8 cellular contexts compared by ENCODE assay signal in the genomic region with DNA sequence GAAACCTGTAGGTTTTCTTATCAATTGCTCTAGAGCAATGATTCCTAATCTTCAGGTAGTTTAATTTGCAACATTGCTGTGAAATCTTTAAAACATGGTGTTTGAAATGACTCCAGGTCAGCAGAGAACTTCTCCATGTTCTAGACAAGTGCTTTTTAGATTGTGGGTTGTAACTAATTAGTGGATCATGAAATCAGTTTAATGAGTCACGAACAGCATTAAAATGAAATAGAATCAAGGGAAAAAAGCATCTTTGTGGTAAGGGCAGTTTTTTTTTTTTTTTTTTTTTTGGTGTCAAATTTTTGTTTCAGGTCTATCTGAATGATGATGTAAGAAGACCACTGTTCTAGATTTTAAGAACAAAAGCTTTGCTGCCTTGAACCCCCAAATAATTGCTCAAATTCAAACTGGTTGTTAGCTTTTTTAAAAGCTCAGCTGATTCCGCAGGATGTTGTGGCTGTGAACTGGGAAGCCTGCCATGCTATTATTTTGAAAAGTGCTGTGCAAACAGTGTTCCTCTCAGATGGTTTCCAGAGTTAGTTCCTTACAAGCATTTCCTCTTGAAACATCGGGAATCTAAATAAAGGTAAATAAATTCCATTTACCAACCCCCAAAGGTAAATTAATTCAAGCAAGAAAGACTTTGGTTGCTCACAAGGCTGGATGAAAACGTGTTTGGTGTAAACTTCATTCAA. TPM values are rescaled to one million over a fixed set of nuclear protein-coding genes. Genes with fewer than 3 reads are reported as not detected.
A peak's percentile ranks its signal among the peaks of the same experiment; 100 is the strongest.
DNase-seq lines count a peak whose midpoint lies in the region; ATAC-seq and TF ChIP-seq lines count a peak whose summit lies in the region.

No MANE protein-coding gene starts in this region.

- H3K36me3 ChIP-seq in vagina (no peaks in the 10 kb centered on the region), GM23338 (ENCODE audit: insufficient read depth) (no peaks in the 10 kb centered on the region)

- no peak for TF ChIP-seq POLR2A in vagina (IDR thresholded peaks at IDR 0.05)

- no peaks in the 10 kb centered on the region for H3K27me3 Mint-ChIP-seq in chondrocyte (ENCODE audit: low read depth)
- H3K27me3 Mint-ChIP-seq in GM23338 (ENCODE audit: insufficient read depth, low read depth, poor library complexity) = peaks cover 16% of the 10 kb centered on the region

- H3K4me1 ChIP-seq in vagina (peaks cover 34% of the 10 kb centered on the region), GM23338 (ENCODE audit: insufficient read depth) (peaks cover 4% of the 10 kb centered on the region; the same call in 1 of the 2 replicates)

- H3K36me3 Mint-ChIP-seq in chondrocyte (ENCODE audit: low read depth) (peaks cover 5% of the 10 kb centered on the region), GM23338 (ENCODE audit: low read depth) (no peaks in the 10 kb centered on the region)

- TF ChIP-seq CTCF in chondrocyte (IDR thresholded peaks at IDR 0.05) (no peak), vagina (IDR thresholded peaks at IDR 0.05) (no peak), GM23338 (conservative IDR thresholded peaks at IDR 0.05; ENCODE audit: low read depth in 2 of 2) (no peak)

- H2AFZ ChIP-seq in GM23338 = no peak overlapping the region

- peaks cover 14% of the 10 kb centered on the region for H3K9me3 Mint-ChIP-seq in chondrocyte (ENCODE audit: low read depth)
- peaks cover 15% of the 10 kb centered on the region; the same call in 2 of the 3 replicates for H3K9me3 Mint-ChIP-seq in GM23338

- H3K27me3 ChIP-seq in vagina (no peaks in the 10 kb centered on the region), GM23338 (ENCODE audit: insufficient read depth) (peaks cover 8% of the 10 kb centered on the region; the same call in 1 of the 2 replicates)

- no peaks in the 10 kb centered on the region for H4K20me1 ChIP-seq in GM23338 (replicated peaks; ENCODE audit: insufficient read depth)

- H3K9me3 ChIP-seq in vagina = no peaks in the 10 kb centered on the region

- no peak for ATAC-seq in GM23338

- H3K4me3 ChIP-seq in vagina (peak overlapping the region; percentile 3 to 26), GM23338 (no peak overlapping the region)

- H3F3A ChIP-seq in GM23338 (replicated peaks; ENCODE audit: low read depth) = no peaks in the 10 kb centered on the region

- peaks cover 52% of the 10 kb centered on the region for H3K4me1 Mint-ChIP-seq in chondrocyte (ENCODE audit: low read depth)
- H3K4me1 Mint-ChIP-seq in GM23338 = peaks cover 17% of the 10 kb centered on the region

- H3K4me3 Mint-ChIP-seq in chondrocyte (ENCODE audit: unreplicated experiment) (peak overlapping the region; percentile 63), GM23338 (no peak overlapping the region)

- H3K27ac Mint-ChIP-seq in chondrocyte (ENCODE audit: unreplicated experiment) (peak overlapping the region; percentile 97), GM23338 (no peak overlapping the region)

- H3K27ac ChIP-seq in vagina (peak overlapping the region; percentile 92), GM23338 (ENCODE audit: low read depth) (no peak overlapping the region)

- intact Hi-C loops in vagina (cut with DNase I) = loop anchor here (5.0 kb wide), 1 partner anchor 62 kb away; no protein-coding TSS in a partner anchor

- H3K9me2 ChIP-seq in GM23338 (ENCODE audit: insufficient read depth) = no peaks in the 10 kb centered on the region

- peak; percentile 48 for DNase-seq in AG20443 (ENCODE audit: low spot score)
- DNase-seq in NCI-H146 (lab: John Stamatoyannopoulos, UW) = peak; percentile 69
- DNase-seq in chondrocyte (ENCODE audit: low spot score) = no peak
- DNase-seq in lung microvascular endothelial cell (ENCODE audit: low read depth in 2 of 2) = peak; percentile 78 to 89
- DNase-seq in vagina (ENCODE audit: extremely low spot score in 2 of 2) = no peak
- DNase-seq in GM23338 (ENCODE audit: low spot score) = no peak
- DNase-seq in SKM-1 (lab: John Stamatoyannopoulos, UW; ENCODE audit: unreplicated experiment) = no peak
- no peak for DNase-seq in DMS114 treated with DMSO at 0.1 percent for 48 hours (lab: John Stamatoyannopoulos, UW; ENCODE audit: unreplicated experiment)

- no peak overlapping the region for H3K4me2 ChIP-seq in GM23338

- no peaks in the 10 kb centered on the region for H3K79me2 ChIP-seq in GM23338 (replicated peaks; ENCODE audit: insufficient read depth)

TF ChIP-seq in GM23338, 12 proteins besides CTCF, POLR2A, EP300 and RAD21 (continues in another document):
- no peak for TF ChIP-seq ZNF331 (CRISPR knock-in tag; IDR thresholded peaks at IDR 0.05; ENCODE audit: low read depth)
- TF ChIP-seq STAT1 (IDR thresholded peaks at IDR 0.05; ENCODE audit: unreplicated experiment) = no peak
- TF ChIP-seq EZH2 (IDR thresholded peaks at IDR 0.05; ENCODE audit: low read depth, unreplicated experiment) = no peak
- no peak for TF ChIP-seq ZNF114 (CRISPR knock-in tag; IDR thresholded peaks at IDR 0.05)
- TF ChIP-seq NANOG (IDR thresholded peaks at IDR 0.05; ENCODE audit: borderline replicate concordance) = no peak
- TF ChIP-seq, protein P1, sequence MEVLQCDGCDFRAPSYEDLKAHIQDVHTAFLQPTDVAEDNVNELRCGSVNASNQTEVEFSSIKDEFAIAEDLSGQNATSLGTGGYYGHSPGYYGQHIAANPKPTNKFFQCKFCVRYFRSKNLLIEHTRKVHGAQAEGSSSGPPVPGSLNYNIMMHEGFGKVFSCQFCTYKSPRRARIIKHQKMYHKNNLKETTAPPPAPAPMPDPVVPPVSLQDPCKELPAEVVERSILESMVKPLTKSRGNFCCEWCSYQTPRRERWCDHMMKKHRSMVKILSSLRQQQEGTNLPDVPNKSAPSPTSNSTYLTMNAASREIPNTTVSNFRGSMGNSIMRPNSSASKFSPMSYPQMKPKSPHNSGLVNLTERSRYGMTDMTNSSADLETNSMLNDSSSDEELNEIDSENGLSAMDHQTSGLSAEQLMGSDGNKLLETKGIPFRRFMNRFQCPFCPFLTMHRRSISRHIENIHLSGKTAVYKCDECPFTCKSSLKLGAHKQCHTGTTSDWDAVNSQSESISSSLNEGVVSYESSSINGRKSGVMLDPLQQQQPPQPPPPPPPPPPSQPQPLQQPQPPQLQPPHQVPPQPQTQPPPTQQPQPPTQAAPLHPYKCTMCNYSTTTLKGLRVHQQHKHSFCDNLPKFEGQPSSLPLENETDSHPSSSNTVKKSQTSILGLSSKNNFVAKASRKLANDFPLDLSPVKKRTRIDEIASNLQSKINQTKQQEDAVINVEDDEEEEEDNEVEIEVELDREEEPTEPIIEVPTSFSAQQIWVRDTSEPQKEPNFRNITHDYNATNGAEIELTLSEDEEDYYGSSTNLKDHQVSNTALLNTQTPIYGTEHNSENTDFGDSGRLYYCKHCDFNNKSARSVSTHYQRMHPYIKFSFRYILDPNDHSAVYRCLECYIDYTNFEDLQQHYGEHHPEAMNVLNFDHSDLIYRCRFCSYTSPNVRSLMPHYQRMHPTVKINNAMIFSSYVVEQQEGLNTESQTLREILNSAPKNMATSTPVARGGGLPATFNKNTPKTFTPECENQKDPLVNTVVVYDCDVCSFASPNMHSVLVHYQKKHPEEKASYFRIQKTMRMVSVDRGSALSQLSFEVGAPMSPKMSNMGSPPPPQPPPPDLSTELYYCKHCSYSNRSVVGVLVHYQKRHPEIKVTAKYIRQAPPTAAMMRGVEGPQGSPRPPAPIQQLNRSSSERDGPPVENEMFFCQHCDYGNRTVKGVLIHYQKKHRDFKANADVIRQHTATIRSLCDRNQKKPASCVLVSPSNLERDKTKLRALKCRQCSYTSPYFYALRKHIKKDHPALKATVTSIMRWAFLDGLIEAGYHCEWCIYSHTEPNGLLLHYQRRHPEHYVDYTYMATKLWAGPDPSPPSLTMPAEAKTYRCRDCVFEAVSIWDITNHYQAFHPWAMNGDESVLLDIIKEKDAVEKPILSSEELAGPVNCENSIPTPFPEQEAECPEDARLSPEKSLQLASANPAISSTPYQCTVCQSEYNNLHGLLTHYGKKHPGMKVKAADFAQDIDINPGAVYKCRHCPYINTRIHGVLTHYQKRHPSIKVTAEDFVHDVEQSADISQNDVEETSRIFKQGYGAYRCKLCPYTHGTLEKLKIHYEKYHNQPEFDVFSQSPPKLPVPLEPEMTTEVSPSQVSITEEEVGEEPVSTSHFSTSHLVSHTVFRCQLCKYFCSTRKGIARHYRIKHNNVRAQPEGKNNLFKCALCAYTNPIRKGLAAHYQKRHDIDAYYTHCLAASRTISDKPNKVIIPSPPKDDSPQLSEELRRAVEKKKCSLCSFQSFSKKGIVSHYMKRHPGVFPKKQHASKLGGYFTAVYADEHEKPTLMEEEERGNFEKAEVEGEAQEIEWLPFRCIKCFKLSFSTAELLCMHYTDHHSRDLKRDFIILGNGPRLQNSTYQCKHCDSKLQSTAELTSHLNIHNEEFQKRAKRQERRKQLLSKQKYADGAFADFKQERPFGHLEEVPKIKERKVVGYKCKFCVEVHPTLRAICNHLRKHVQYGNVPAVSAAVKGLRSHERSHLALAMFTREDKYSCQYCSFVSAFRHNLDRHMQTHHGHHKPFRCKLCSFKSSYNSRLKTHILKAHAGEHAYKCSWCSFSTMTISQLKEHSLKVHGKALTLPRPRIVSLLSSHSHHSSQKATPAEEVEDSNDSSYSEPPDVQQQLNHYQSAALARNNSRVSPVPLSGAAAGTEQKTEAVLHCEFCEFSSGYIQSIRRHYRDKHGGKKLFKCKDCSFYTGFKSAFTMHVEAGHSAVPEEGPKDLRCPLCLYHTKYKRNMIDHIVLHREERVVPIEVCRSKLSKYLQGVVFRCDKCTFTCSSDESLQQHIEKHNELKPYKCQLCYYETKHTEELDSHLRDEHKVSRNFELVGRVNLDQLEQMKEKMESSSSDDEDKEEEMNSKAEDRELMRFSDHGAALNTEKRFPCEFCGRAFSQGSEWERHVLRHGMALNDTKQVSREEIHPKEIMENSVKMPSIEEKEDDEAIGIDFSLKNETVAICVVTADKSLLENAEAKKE (CRISPR knock-in tag; IDR thresholded peaks at IDR 0.05) = no peak
- TF ChIP-seq EZH2phosphoT487 (IDR thresholded peaks at IDR 0.05; ENCODE audit: unreplicated experiment) = no peak
- TF ChIP-seq POLR2AphosphoS5 (IDR thresholded peaks at IDR 0.05; ENCODE audit: low read depth) = no peak

RNA-seq across cellular contexts. Expression of gene PDK4, which starts 13.1 kb away (rescaled TPM):
- total RNA-seq in chondrocyte (1.9 to 8.6 TPM (median 7.3 TPM) in 3 replicates), lung microvascular endothelial cell (23.1 and 171 TPM in 2 replicates), vagina (399 TPM)
- total RNA-seq in GM23338 (2014; rRNA removed; shearing (Covaris generic)) = 0.12 TPM in 1 of 2 replicates, not detected in the other
- 0.07 and 0.32 TPM in 2 replicates for polyA plus RNA-seq in GM23338 (2016; fragmentation: Nextera tagmentation; extraction: Ambion mirVana)

Comparison
In these comparisons a context has a peak if more than half of its experiments do, and no peak if none do; other contexts are left out.
1. DNase-seq: peak in AG20443 (single experiment), NCI-H146 (single experiment) and lung microvascular endothelial cell (2 of 2); none in chondrocyte (single experiment), vagina (0 of 2), GM23338 (single experiment), SKM-1 (single experiment) and DMS114 treated with DMSO at 0.1 percent for 48 hours (single experiment).